Comparison of ENCODE assay signal across 9 cellular contexts in the genomic region with DNA sequence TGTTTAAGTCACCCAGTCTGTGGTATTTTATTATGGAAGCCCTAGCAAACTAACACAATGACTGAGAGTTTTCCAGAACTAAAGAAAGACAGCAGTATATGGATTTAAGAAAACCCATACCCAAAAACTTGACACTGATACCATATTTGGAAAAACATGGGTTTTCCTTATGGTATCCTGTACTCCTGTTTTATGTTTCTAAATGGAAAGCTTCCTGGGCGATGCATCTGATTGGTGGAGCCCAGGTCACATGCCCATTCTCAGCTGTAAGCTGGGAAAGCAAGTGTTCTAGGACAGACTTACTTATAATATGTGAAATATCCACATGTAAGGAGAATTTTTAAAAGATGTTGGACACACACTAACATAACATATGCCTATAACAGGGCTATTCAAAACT. TPM values are rescaled to one million over a fixed set of nuclear protein-coding genes. Genes with fewer than 3 reads are reported as not detected.
DNase-seq lines count a peak whose midpoint lies in the region; ATAC-seq and TF ChIP-seq lines count a peak whose summit lies in the region.
"Had no signal": no experiment of that assay in that cellular context is flagged by ENCODE, and none has a peak within 500 bp of the region (broad histone marks: within the 10 kb centered on the region; RNA-seq: fewer than 3 reads in every experiment).

No MANE protein-coding gene starts in this region.

- peak overlapping the region; percentile 82; the same call in 1 of the 2 replicates for H2AFZ ChIP-seq in PC-3 (ENCODE audit: low read length)

- no peaks in the 10 kb centered on the region for H3K9me3 ChIP-seq in PC-3 (ENCODE audit: low read length)

- ATAC-seq in PC-3 (no peak), GM19452 (IDR thresholded peaks at IDR 0.05; ENCODE audit: unreplicated experiment) (no peak), HG03025 (IDR thresholded peaks at IDR 0.05; ENCODE audit: low FRiP score, unreplicated experiment) (no peak)

- POLR2A ChIA-PET in PC-3 (lab: Charles Lee; ENCODE audit: unreplicated experiment) = no interaction called here

- no peak overlapping the region for H3K9ac ChIP-seq in PC-3 (ENCODE audit: low read length)

- peaks cover 20% of the 10 kb centered on the region for H3K4me1 ChIP-seq in PC-3 (ENCODE audit: insufficient read depth, low read length)

- H3K36me3 ChIP-seq in PC-3 (ENCODE audit: low read depth, low read length) = no peaks in the 10 kb centered on the region

- H3K4me3 ChIP-seq in PC-3 (ENCODE audit: low read length) (peak overlapping the region; percentile 85), fibroblast of the aortic adventitia (ENCODE audit: low read depth, low read length) (no peak overlapping the region)

- H3K27me3 ChIP-seq in PC-3 (ENCODE audit: low read length) = no peaks in the 10 kb centered on the region

- H4K20me1 ChIP-seq in PC-3 (ENCODE audit: low read length) = no peaks in the 10 kb centered on the region

- H3K9me2 ChIP-seq in PC-3 (replicated peaks; ENCODE audit: low read length) = no peaks in the 10 kb centered on the region

- peak; percentile 56 for DNase-seq in ELR (ENCODE audit: low read depth)
- peak; percentile 48 for DNase-seq in PC-3
- DNase-seq in fibroblast of the aortic adventitia (ENCODE audit: low read depth) = peak; percentile 57
- DNase-seq in iPS-NIHi7 (ENCODE audit: extremely low spot score) = no peak
- DNase-seq in activated CD4-positive, alpha-beta T cell treated with anti-CD3 and anti-CD28 coated beads for 1 hour = no peak
- DNase-seq: activated T-cell treated with anti-CD3 and anti-CD28 coated beads, Interleukin-2, amount 50 U/mL, for 1 hour had no signal

- intact Hi-C loops in PC-3 (cut with micrococcal nuclease) = no loop called here

- no peaks in the 10 kb centered on the region for H3K79me2 ChIP-seq in PC-3 (ENCODE audit: low read length)

- TF ChIP-seq CTCF in 22Rv1 (IDR thresholded peaks at IDR 0.05) (no peak), PC-3 (conservative IDR thresholded peaks at IDR 0.05; ENCODE audit: low read depth, low read length) (no peak), fibroblast of the aortic adventitia (IDR thresholded peaks at IDR 0.05; ENCODE audit: insufficient read depth, low read length) (no peak)

- H3K27ac ChIP-seq in 22Rv1 (peak overlapping the region; percentile 100), PC-3 (ENCODE audit: low read length) (no peak overlapping the region)

- CTCF ChIA-PET in PC-3 (lab: Charles Lee) = no interaction called here

- H3F3A ChIP-seq in PC-3 (ENCODE audit: low read length, unreplicated experiment) = no peaks in the 10 kb centered on the region

- H3K4me2 ChIP-seq in PC-3 (ENCODE audit: low read length) = peak overlapping the region; percentile 94

- BruUV-seq in PC-3 (replicated peaks; lab: Mats Ljungman, UMichigan) = no TSS peak

RNA-seq across cellular contexts. Expression of gene RNASE4, which starts 4.5 kb away (rescaled TPM):
- 5.9 and 8.5 TPM in 2 replicates for total RNA-seq in PC-3 (2014; rRNA removed)
- 4.8 and 24.1 TPM in 2 replicates for total RNA-seq in fibroblast of the aortic adventitia (ENCODE audit: low replicate concordance)

RNA-seq across cellular contexts. Expression of gene ANG, which starts 8.7 kb away (rescaled TPM):
- total RNA-seq in PC-3 (2014; rRNA removed) (4.8 and 6.6 TPM in 2 replicates), fibroblast of the aortic adventitia (ENCODE audit: low replicate concordance) (4.8 and 11.4 TPM in 2 replicates)

RNA-seq across cellular contexts. Expression of gene OR6S1, which starts 38.4 kb away (rescaled TPM):
- total RNA-seq in PC-3 (2014; rRNA removed) = not detected in 2 replicates
- not detected in 2 replicates for total RNA-seq in fibroblast of the aortic adventitia (ENCODE audit: low replicate concordance)

Comparison
In these comparisons a context has a peak if more than half of its experiments do, and no peak if none do; other contexts are left out.
1. DNase-seq: peak in ELR (single experiment), PC-3 (single experiment) and fibroblast of the aortic adventitia (single experiment); none in iPS-NIHi7 (single experiment) and activated CD4-positive, alpha-beta T cell treated with anti-CD3 and anti-CD28 coated beads for 1 hour (single experiment).